Comparison of ENCODE assay signal across 28 cellular contexts in genomic region chr18:21725201-21725600, GRCh38.
"Had no signal": no experiment of that assay in that cellular context is flagged by ENCODE, and none has a peak within 500 bp of the region (broad histone marks: within the 10 kb centered on the region; RNA-seq: fewer than 3 reads in every experiment).

No MANE protein-coding gene starts in this region.

- H3K27ac ChIP-seq: ascending aorta, breast epithelium, cardiac muscle cell, colonic mucosa, epithelial cell of prostate, esophagus squamous epithelium, gastroesophageal sphincter, heart right ventricle, hepatocyte had no signal

- DNase-seq: activated CD4-positive, alpha-beta memory T cell treated with anti-CD3 and anti-CD28 coated beads, Interleukin-2, amount 10 ng/mL, durations not matched to agents 7 days and 5 days; activated CD4-positive, alpha-beta T cell treated with anti-CD3 and anti-CD28 coated beads for 1 hour; activated CD4-positive, alpha-beta T cell treated with anti-CD3 and anti-CD28 coated beads for 4 hours; activated CD4-positive, alpha-beta T cell treated with anti-CD3 and anti-CD28 coated beads, Interleukin-2, amount 10 ng/mL, durations not matched to agents 7 days and 5 days; activated CD4-positive, alpha-beta T cell treated with anti-CD3 and anti-CD28 coated beads, Interleukin-2, amount 50 U/mL, for 4 hours; activated CD8-positive, alpha-beta memory T cell treated with anti-CD3 and anti-CD28 coated beads, Interleukin-2, amount 50 U/mL, for 48 hours; activated gamma-delta T cell; activated naive CD4-positive, alpha-beta T cell; activated naive CD4-positive, alpha-beta T cell treated with anti-CD3 and anti-CD28 coated beads, Interleukin-2, amount 10 ng/mL, durations not matched to agents 7 days and 5 days; activated naive CD8-positive, alpha-beta T cell treated with anti-CD3 and anti-CD28 coated beads, Interleukin-2, amount 10 ng/mL, durations not matched to agents 7 days and 5 days; activated T-cell treated with anti-CD3 and anti-CD28 coated beads for 4 hours; activated T-cell treated with anti-CD3 and anti-CD28 coated beads, Interleukin-2, amount 50 U/mL, for 24 hours; activated T-cell treated with anti-CD3 and anti-CD28 coated beads, Interleukin-2, amount 50 U/mL, for 72 hours; central memory CD4-positive, alpha-beta T cell; cerebellar nuclear complex; colonic mucosa; effector CD8-positive, alpha-beta T cell; esophagus squamous epithelium; foreskin melanocyte; heart right ventricle had no signal

- H3K4me2 ChIP-seq: hepatocyte had no signal

- H3K27me3 ChIP-seq: ascending aorta, breast epithelium, cardiac muscle cell, colonic mucosa, esophagus squamous epithelium, gastroesophageal sphincter, heart right ventricle, hepatocyte had no signal

- H3K4me3 ChIP-seq: ascending aorta, breast epithelium, cardiac muscle cell, colonic mucosa, esophagus squamous epithelium, gastroesophageal sphincter, heart right ventricle, hepatocyte had no signal

- H3K4me1 ChIP-seq: ascending aorta, breast epithelium, colonic mucosa, esophagus squamous epithelium, gastroesophageal sphincter, heart right ventricle had no signal

- H3K36me3 ChIP-seq: ascending aorta, breast epithelium, cardiac muscle cell, colonic mucosa, esophagus squamous epithelium, gastroesophageal sphincter, heart right ventricle had no signal

- H3K9me3 ChIP-seq: ascending aorta, breast epithelium, colonic mucosa, esophagus squamous epithelium, gastroesophageal sphincter had no signal

- ATAC-seq: activated naive CD4-positive, alpha-beta T cell treated with anti-CD3 and anti-CD28 coated beads, Interleukin-2, amount 50 U/mL, for 72 hours; activated T-cell treated with anti-CD3 and anti-CD28 coated beads, Interleukin-2, amount 50 U/mL, for 72 hours; gastroesophageal sphincter; heart right ventricle; WTC11 had no signal
